ENCODE assay signal across 23 cellular contexts in the genomic region with DNA sequence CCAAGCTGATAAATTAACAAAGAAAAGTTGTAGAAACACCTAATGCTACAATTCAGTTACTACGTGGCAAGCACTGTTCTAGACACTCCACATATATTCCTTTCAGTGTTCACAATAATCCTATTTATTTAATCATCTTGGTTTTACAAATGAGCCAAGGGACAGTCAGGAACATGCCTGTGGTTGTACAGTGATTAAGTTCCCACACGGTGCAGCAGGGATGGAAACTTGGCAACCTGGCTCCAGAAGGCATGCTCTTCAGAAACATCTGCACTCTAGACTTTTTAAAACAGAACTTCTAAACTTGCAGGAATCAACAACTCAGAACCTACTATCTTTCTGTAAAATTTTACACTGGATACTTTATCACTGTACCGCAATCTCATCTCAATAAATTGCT. TPM values are rescaled to one million over a fixed set of nuclear protein-coding genes. Genes with fewer than 3 reads are reported as not detected.
A peak's percentile ranks its signal among the peaks of the same experiment; 100 is the strongest.
DNase-seq lines count a peak whose midpoint lies in the region; ATAC-seq and TF ChIP-seq lines count a peak whose summit lies in the region.
"Had no signal": no experiment of that assay in that cellular context is flagged by ENCODE, and none has a peak within 500 bp of the region (broad histone marks: within the 10 kb centered on the region; RNA-seq: fewer than 3 reads in every experiment).

No MANE protein-coding gene starts in this region.

- WGBS in prostate gland, result 58% methylated on average over 3 of the region's 3 CpGs

- ATAC-seq in HG03521 (IDR thresholded peaks at IDR 0.05; ENCODE audit: unreplicated experiment) (no peak), HG02884 (IDR thresholded peaks at IDR 0.05; ENCODE audit: unreplicated experiment) (no peak), lower lobe of right lung (no peak)
- ATAC-seq: left lobe of liver, mucosa of descending colon had no signal

- intact Hi-C loops in prostate gland (cut with DNase I), result no loop called here
- intact Hi-C loops in lower lobe of right lung (cut with DNase I), result no loop called here

- H3K27ac ChIP-seq in prostate gland (no peak overlapping the region), lower lobe of right lung (no peak overlapping the region)
- H3K27ac ChIP-seq: SK-N-MC had no signal

- peak; percentile 38 for DNase-seq in AG20443 (ENCODE audit: low spot score)
- DNase-seq in HCEC 1CT, result peak; percentile 2
- peak; percentile 65 for DNase-seq in astrocyte of the spinal cord (ENCODE audit: low read depth, low spot score)
- DNase-seq in iris pigment epithelial cell (ENCODE audit: low read depth), result peak; percentile 85
- no peak for DNase-seq in prostate gland (ENCODE audit: low spot score)
- no peak for DNase-seq in lower lobe of right lung
- DNase-seq: activated CD4-positive, alpha-beta T cell treated with anti-CD3 and anti-CD28 coated beads, Interleukin-2, amount 50 U/mL, for 48 hours; activated effector memory CD4-positive, alpha-beta T cell treated with anti-CD3 and anti-CD28 coated beads, Interleukin-2, amount 50 U/mL, for 16 hours; AML-193; DND-41; effector CD4-positive, alpha-beta T cell; HFFc6; mucosa of descending colon; NCI-H1694 treated with DMSO at 0.1 percent for 48 hours; NCI-H226; Peyer's patch; stimulated activated CD4-positive, alpha-beta T cell treated with anti-CD3 and anti-CD28 coated beads, Interleukin-12 subunit alpha, Interleukin-12 subunit beta, amount 100 ng/mL, for 4 hours; T-helper 2 cell had no signal

- H3K27me3 ChIP-seq in prostate gland (replicated peaks; ENCODE audit: insufficient read depth), result no peaks in the 10 kb centered on the region
- H3K27me3 ChIP-seq in lower lobe of right lung (ENCODE audit: low read depth), result no peaks in the 10 kb centered on the region
- H3K27me3 ChIP-seq: adrenal gland, Peyer's patch had no signal

- TF ChIP-seq CTCF in astrocyte of the spinal cord (IDR thresholded peaks at IDR 0.05; ENCODE audit: low read depth, low read length), result no peak
- no peak for TF ChIP-seq CTCF in prostate gland (IDR thresholded peaks at IDR 0.05)
- TF ChIP-seq CTCF in lower lobe of right lung (IDR thresholded peaks at IDR 0.05), result no peak

- H3K4me3 ChIP-seq in astrocyte of the spinal cord (ENCODE audit: low read depth, low read length), result no peak overlapping the region
- H3K4me3 ChIP-seq in prostate gland, result no peak overlapping the region
- no peak overlapping the region for H3K4me3 ChIP-seq in lower lobe of right lung
- H3K4me3 ChIP-seq: adrenal gland, mucosa of descending colon, Peyer's patch, SK-N-MC had no signal

- in situ Hi-C loops in astrocyte of the spinal cord (cut with HindIII; ENCODE audit: low sequenced_read_pairs), result no loop called here

- TF ChIP-seq POLR2A in prostate gland (IDR thresholded peaks at IDR 0.05), result no peak

- H3K36me3 ChIP-seq in prostate gland (peaks cover 0 to 13% of the 10 kb centered on the region in 2 donors), lower lobe of right lung (peaks cover 22% of the 10 kb centered on the region)

- H3K9me3 ChIP-seq in prostate gland (no peaks in the 10 kb centered on the region), lower lobe of right lung (no peaks in the 10 kb centered on the region)
- H3K9me3 ChIP-seq: adrenal gland, mucosa of descending colon, Peyer's patch had no signal

- H3K4me1 ChIP-seq in prostate gland (replicated peaks) (no peaks in the 10 kb centered on the region), lower lobe of right lung (peaks cover 32% of the 10 kb centered on the region)

RNA-seq across cellular contexts. Expression of gene TAPT1, which starts 32.1 kb away (rescaled TPM):
- total RNA-seq in prostate gland, result 10 to 100 TPM; 16.2 to 48.6 TPM
- 72.8 TPM for total RNA-seq in lower lobe of right lung

Comparison
In these comparisons a context has a peak if more than half of its experiments do, and no peak if none do; other contexts are left out.
1. DNase-seq: peak in AG20443 (single experiment), HCEC 1CT (single experiment), astrocyte of the spinal cord (single experiment) and iris pigment epithelial cell (single experiment); none in prostate gland (single experiment) and lower lobe of right lung (single experiment).